In the genomic region with DNA sequence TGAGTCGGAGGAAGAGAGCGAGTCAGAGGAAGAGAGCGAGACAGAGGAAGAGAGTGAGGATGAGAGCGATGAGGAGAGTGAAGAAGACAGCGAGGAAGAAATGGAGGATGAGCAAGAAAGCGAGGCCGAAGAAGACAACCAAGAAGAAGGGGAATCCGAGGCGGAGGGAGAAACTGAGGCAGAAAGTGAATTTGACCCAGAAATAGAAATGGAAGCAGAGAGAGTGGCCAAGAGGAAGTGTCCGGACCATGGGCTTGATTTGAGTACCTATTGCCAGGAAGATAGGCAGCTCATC, we compare ENCODE assay signal across 9 cellular contexts. TPM values are rescaled to one million over a fixed set of nuclear protein-coding genes. Genes with fewer than 3 reads are reported as not detected.
DNase-seq lines count a peak whose midpoint lies in the region; FAIRE-seq and TF ChIP-seq lines count a peak whose summit lies in the region.
"Had no signal": no experiment of that assay in that cellular context is flagged by ENCODE, and none has a peak within 500 bp of the region (broad histone marks: within the 10 kb centered on the region; RNA-seq: fewer than 3 reads in every experiment).

No MANE protein-coding gene starts in this region.

- H2AFZ ChIP-seq in astrocyte (ENCODE audit: low read depth, low read length): peak overlapping the region; percentile 92

- H3K4me3 ChIP-seq in astrocyte (ENCODE audit: insufficient read depth, low read depth, low read length) (peak overlapping the region; percentile 78), lower leg skin (ENCODE audit: low read depth, poor library complexity, severe bottlenecking) (peak overlapping the region; percentile 59), tibial nerve (peak overlapping the region; percentile 78 to 96 (median 82))

- no peak for TF ChIP-seq EP300 in tibial nerve (IDR thresholded peaks at IDR 0.05)

- peaks cover 6% of the 10 kb centered on the region for H4K20me1 ChIP-seq in astrocyte (ENCODE audit: insufficient read depth, low read length)

- H3K36me3 ChIP-seq in astrocyte (ENCODE audit: insufficient read depth, low read length): no peaks in the 10 kb centered on the region
- peaks cover 0 to 36% (median 0%) of the 10 kb centered on the region in 3 donors for H3K36me3 ChIP-seq in tibial nerve

- H3K4me1 ChIP-seq in astrocyte (ENCODE audit: insufficient read depth, low read length): peaks cover 20% of the 10 kb centered on the region
- peaks cover 0 to 27% (median 7%) of the 10 kb centered on the region in 4 donors for H3K4me1 ChIP-seq in tibial nerve

- H3K79me2 ChIP-seq in astrocyte (ENCODE audit: insufficient read depth, low read length): peaks cover 56% of the 10 kb centered on the region

- peak; percentile 31 for DNase-seq in activated T-cell treated with anti-CD3 and anti-CD28 coated beads, Interleukin-2, amount 50 U/mL, for 24 hours
- DNase-seq in activated T-cell treated with anti-CD3 and anti-CD28 coated beads for 4 hours: no peak
- DNase-seq in astrocyte (ENCODE audit: low read depth): no peak
- DNase-seq in lower leg skin (ENCODE audit: low spot score in 2 of 2): no peak
- no peak for DNase-seq in tibial nerve (ENCODE audit: low spot score in 2 of 2)
- no peak for DNase-seq in inferior parietal cortex (ENCODE audit: extremely low spot score)
- DNase-seq in iPS-NIHi11 (ENCODE audit: low spot score): no peak
- no peak for DNase-seq in CD1c-positive myeloid dendritic cell (ENCODE audit: extremely low spot score)

- H3K27ac Mint-ChIP-seq in activated T-cell treated with anti-CD3 and anti-CD28 coated beads, Interleukin-2, amount 50 U/mL, for 24 hours: peak overlapping the region; percentile 95
- H3K27ac Mint-ChIP-seq in astrocyte (ENCODE audit: unreplicated experiment): peak overlapping the region; percentile 91

- no peak for TF ChIP-seq POLR2A in lower leg skin (IDR thresholded peaks at IDR 0.05)
- no peak for TF ChIP-seq POLR2A in tibial nerve (IDR thresholded peaks at IDR 0.05)

- FAIRE-seq in astrocyte (lab: Jason Lieb, UNC): no peak
- FAIRE-seq: endometrium had no signal

- TF ChIP-seq CTCF in astrocyte (IDR thresholded peaks at IDR 0.05; ENCODE audit: insufficient read depth, low read depth, low read length) (no peak), lower leg skin (IDR thresholded peaks at IDR 0.05) (no peak), tibial nerve (IDR thresholded peaks at IDR 0.05) (no peak)

- H3K27me3 ChIP-seq in astrocyte (ENCODE audit: insufficient read depth, low read length) (no peaks in the 10 kb centered on the region), tibial nerve (no peaks in the 10 kb centered on the region)

- H3K9me3 ChIP-seq in astrocyte (ENCODE audit: insufficient read depth, low read depth, low read length): peaks cover 11% of the 10 kb centered on the region
- peaks cover 0 to 37% (median 9%) of the 10 kb centered on the region in 4 donors for H3K9me3 ChIP-seq in tibial nerve

- peaks cover 53% of the 10 kb centered on the region for H3K36me3 Mint-ChIP-seq in activated T-cell treated with anti-CD3 and anti-CD28 coated beads, Interleukin-2, amount 50 U/mL, for 24 hours (ENCODE audit: low read depth)
- peaks cover 17% of the 10 kb centered on the region for H3K36me3 Mint-ChIP-seq in astrocyte (ENCODE audit: low read depth, unreplicated experiment)

- H3K4me2 ChIP-seq in astrocyte (ENCODE audit: low read length): peak overlapping the region; percentile 96

- H3K27ac ChIP-seq in astrocyte (ENCODE audit: low read depth, low read length) (peak overlapping the region; percentile 89), tibial nerve (peak overlapping the region in 3 of 4 donors; percentile 92 to 97 (median 95))

- peaks cover 30% of the 10 kb centered on the region for H3K9me3 Mint-ChIP-seq in activated T-cell treated with anti-CD3 and anti-CD28 coated beads, Interleukin-2, amount 50 U/mL, for 24 hours
- H3K9me3 Mint-ChIP-seq in astrocyte (ENCODE audit: unreplicated experiment): peaks cover 24% of the 10 kb centered on the region

- peaks cover 1% of the 10 kb centered on the region for H3K27me3 Mint-ChIP-seq in activated T-cell treated with anti-CD3 and anti-CD28 coated beads, Interleukin-2, amount 50 U/mL, for 24 hours
- H3K27me3 Mint-ChIP-seq in astrocyte (ENCODE audit: low read depth, unreplicated experiment): no peaks in the 10 kb centered on the region

- peaks cover 51% of the 10 kb centered on the region for H3K4me1 Mint-ChIP-seq in activated T-cell treated with anti-CD3 and anti-CD28 coated beads, Interleukin-2, amount 50 U/mL, for 24 hours (ENCODE audit: low read depth)
- peaks cover 23% of the 10 kb centered on the region for H3K4me1 Mint-ChIP-seq in astrocyte (ENCODE audit: low read depth, unreplicated experiment)

- H3K4me3 Mint-ChIP-seq in activated T-cell treated with anti-CD3 and anti-CD28 coated beads, Interleukin-2, amount 50 U/mL, for 24 hours: peak overlapping the region; percentile 85
- H3K4me3 Mint-ChIP-seq in astrocyte (ENCODE audit: unreplicated experiment): peak overlapping the region; percentile 88

- H3K9ac ChIP-seq in astrocyte (ENCODE audit: low read length): peak overlapping the region; percentile 86

- WGBS in lower leg skin, 2 donors: 85 to 89% methylated on average over 10 of the region's 10 CpGs
- 86 to 90% methylated on average over 10 of the region's 10 CpGs for whole genome bisulfite sequencing in tibial nerve, 2 donors

- intact Hi-C loops in lower leg skin (cut with DNase I; ENCODE audit: low total_unique reads): no loop called here

RNA-seq across cellular contexts. Expression of a gene that starts 0.8 kb away (rescaled TPM):
- total RNA-seq in astrocyte (61.0 and 62.4 TPM in 2 replicates), lower leg skin (10 to 100 TPM in 3 of 4 donors, 1 to 10 TPM in 1; 9.6 to 29.3 (median 23.8) TPM), tibial nerve (10 to 100 TPM; 22.3 to 46.7 (median 39.5) TPM)

RNA-seq across cellular contexts. Expression of a gene that starts 45.1 kb away (rescaled TPM):
- total RNA-seq in astrocyte: 47.9 and 50.2 TPM in 2 replicates
- 10 to 100 TPM; 21.2 to 24.1 (median 22.5) TPM for total RNA-seq in lower leg skin
- total RNA-seq in tibial nerve: 1 to 10 TPM; 1.5 to 7.2 (median 4.9) TPM
